In genomic region chr11:78079232-78080083, GRCh38 we compare ENCODE assay signal across 1 cellular context.
TF ChIP-seq lines count a peak whose summit lies in the region.

TSS of gene NDUFC2 (minus strand) at chr11:78079862. CDS start at chr11:78079744, 118 bp downstream.

TF ChIP-seq in WTC11, 78 proteins besides CTCF, POLR2A, EP300 and RAD21 (continued from another document):
- no peak for TF ChIP-seq PRDM15 (CRISPR knock-in tag; IDR thresholded peaks at IDR 0.05)
- TF ChIP-seq GABPB1 (CRISPR knock-in tag; IDR thresholded peaks at IDR 0.05) = peak; percentile 81
- TF ChIP-seq ATF3 (CRISPR knock-in tag; conservative IDR thresholded peaks at IDR 0.05) = no peak
- TF ChIP-seq ZNF425 (CRISPR knock-in tag; conservative IDR thresholded peaks at IDR 0.05) = no peak
- TF ChIP-seq ARID4B (CRISPR knock-in tag; IDR thresholded peaks at IDR 0.05; ENCODE audit: borderline replicate concordance) = peak; percentile 87
- TF ChIP-seq STAT6 (CRISPR knock-in tag; conservative IDR thresholded peaks at IDR 0.05; ENCODE audit: low read depth) = no peak
- TF ChIP-seq ZNF396 (CRISPR knock-in tag; IDR thresholded peaks at IDR 0.05; ENCODE audit: borderline replicate concordance) = no peak
- TF ChIP-seq RELA (CRISPR knock-in tag; IDR thresholded peaks at IDR 0.05; ENCODE audit: borderline replicate concordance) = no peak; the same call in 1 of the 2 replicates
- no peak for TF ChIP-seq RORB (CRISPR knock-in tag; IDR thresholded peaks at IDR 0.05)
- TF ChIP-seq FOXJ3 (CRISPR knock-in tag; IDR thresholded peaks at IDR 0.05; ENCODE audit: borderline replicate concordance) = no peak
- TF ChIP-seq PREB (CRISPR knock-in tag; IDR thresholded peaks at IDR 0.05; ENCODE audit: borderline replicate concordance) = peak; percentile 84; the same call in 1 of the 2 replicates
- no peak for TF ChIP-seq CDX4 (CRISPR knock-in tag; IDR thresholded peaks at IDR 0.05; ENCODE audit: borderline replicate concordance)
- no peak; the same call in 1 of the 2 replicates for TF ChIP-seq ERG (CRISPR knock-in tag; IDR thresholded peaks at IDR 0.05)
- TF ChIP-seq USF2 (CRISPR knock-in tag; IDR thresholded peaks at IDR 0.05) = no peak
- TF ChIP-seq OVOL2 (CRISPR knock-in tag; IDR thresholded peaks at IDR 0.05; ENCODE audit: borderline replicate concordance) = no peak
- peak; percentile 10; the same call in 1 of the 2 replicates for TF ChIP-seq TEAD4 (CRISPR knock-in tag; IDR thresholded peaks at IDR 0.05)
- no peak; the same call in 1 of the 2 replicates for TF ChIP-seq CREM (CRISPR knock-in tag; IDR thresholded peaks at IDR 0.05)
- TF ChIP-seq FOXP4 (CRISPR knock-in tag; IDR thresholded peaks at IDR 0.05) = peak; percentile 89; the same call in 1 of the 2 replicates
TF ChIP-seq in WTC11: peak in this region for 29.
